In genomic region chr2:202635441-202636296, GRCh38 we compare ENCODE assay signal across 8 cellular contexts. TPM values are rescaled to one million over a fixed set of nuclear protein-coding genes. Genes with fewer than 3 reads are reported as not detected.
DNase-seq lines count a peak whose midpoint lies in the region; ATAC-seq and TF ChIP-seq lines count a peak whose summit lies in the region.

No MANE protein-coding gene starts in this region.

- WGBS in liver, result under 1% methylated on average over 90 of the region's 90 CpGs

- no peaks in the 10 kb centered on the region for H3K9me3 ChIP-seq in liver (ENCODE audit: control insufficient read depth in 4 of 4, low read length in 3 of 4)

- H3K27me3 Mint-ChIP-seq in CD14-positive monocyte (ENCODE audit: low read depth in 3 of 3), result no peaks in the 10 kb centered on the region
- no peaks in the 10 kb centered on the region for H3K27me3 Mint-ChIP-seq in dendritic cell treated with granulocyte-macrophage colony-stimulating factor and Interleukin-4, amounts not matched to agents 40 ng/mL and 50 ng/mL, for 4 days

- peak overlapping the region; percentile 72 to 90 for H3K27ac ChIP-seq in liver (ENCODE audit: low read depth in 1 of 2, low read length in 2 of 2)

- peaks cover 0 to 4% of the 10 kb centered on the region in 2 donors for H3K36me3 Mint-ChIP-seq in CD14-positive monocyte
- peaks cover 6% of the 10 kb centered on the region for H3K36me3 Mint-ChIP-seq in dendritic cell treated with granulocyte-macrophage colony-stimulating factor and Interleukin-4, amounts not matched to agents 40 ng/mL and 50 ng/mL, for 4 days (ENCODE audit: low read depth)

- H3K4me3 Mint-ChIP-seq in CD14-positive monocyte, result peak overlapping the region; percentile 87 to 94
- peak overlapping the region; percentile 92 for H3K4me3 Mint-ChIP-seq in dendritic cell treated with granulocyte-macrophage colony-stimulating factor and Interleukin-4, amounts not matched to agents 40 ng/mL and 50 ng/mL, for 4 days

- peak overlapping the region; percentile 76 to 88 (median 84) for H3K27ac Mint-ChIP-seq in CD14-positive monocyte
- H3K27ac Mint-ChIP-seq in dendritic cell treated with granulocyte-macrophage colony-stimulating factor and Interleukin-4, amounts not matched to agents 40 ng/mL and 50 ng/mL, for 4 days, result peak overlapping the region; percentile 94

- DNase-seq in CD14-positive monocyte (ENCODE audit: low spot score) (peak; percentile 62), NCI-H524 (lab: John Stamatoyannopoulos, UW) (peak; percentile 55 to 75)
- DNase-seq in activated CD4-positive, alpha-beta T cell treated with anti-CD3 and anti-CD28 coated beads, Interleukin-2, amount 50 U/mL, for 24 hours (ENCODE audit: low read depth in 1 of 2, low spot score in 1 of 2), result peak; percentile 70 to 72
- DNase-seq in stimulated activated CD4-positive, alpha-beta T cell treated with anti-CD3 and anti-CD28 coated beads, Interleukin-4, amount 100 ng/mL, for 48 hours (ENCODE audit: low read depth in 2 of 2), result peak; percentile 80 to 83

- TF ChIP-seq RAD21 in liver (IDR thresholded peaks at IDR 0.05), result peak in 1 of 2 donors; percentile 61

- H3K4me1 ChIP-seq in liver (ENCODE audit: control insufficient read depth in 4 of 4, insufficient read depth in 4 of 4, low read length in 3 of 4), result peaks cover 2 to 14% (median 6%) of the 10 kb centered on the region in 4 donors

- H3K27me3 ChIP-seq in liver (ENCODE audit: control insufficient read depth in 4 of 4, insufficient read depth in 4 of 4, low read length in 3 of 4), result no peaks in the 10 kb centered on the region

- no peaks in the 10 kb centered on the region for H3K9me3 Mint-ChIP-seq in CD14-positive monocyte
- no peaks in the 10 kb centered on the region for H3K9me3 Mint-ChIP-seq in dendritic cell treated with granulocyte-macrophage colony-stimulating factor and Interleukin-4, amounts not matched to agents 40 ng/mL and 50 ng/mL, for 4 days

- intact Hi-C loops in CD14-positive monocyte (cut with micrococcal nuclease), result no loop called here
- intact Hi-C loops in dendritic cell treated with granulocyte-macrophage colony-stimulating factor and Interleukin-4, amounts not matched to agents 40 ng/mL and 50 ng/mL, for 4 days (cut with micrococcal nuclease), result no loop called here

- ATAC-seq in GM19324 (IDR thresholded peaks at IDR 0.05; ENCODE audit: low FRiP score, unreplicated experiment), result peak; percentile 62
- peak; percentile 46 for ATAC-seq in HG03442 (IDR thresholded peaks at IDR 0.05; ENCODE audit: unreplicated experiment)

- TF ChIP-seq CTCF in CD14-positive monocyte (IDR thresholded peaks at IDR 0.05), result no peak
- no peak for TF ChIP-seq CTCF in liver (IDR thresholded peaks at IDR 0.05; ENCODE audit: low read depth, low read length, missing input control)

- H3K4me1 Mint-ChIP-seq in CD14-positive monocyte, result peaks cover 32% of the 10 kb centered on the region
- peaks cover 29% of the 10 kb centered on the region for H3K4me1 Mint-ChIP-seq in dendritic cell treated with granulocyte-macrophage colony-stimulating factor and Interleukin-4, amounts not matched to agents 40 ng/mL and 50 ng/mL, for 4 days (ENCODE audit: low read depth)

- H3K36me3 ChIP-seq in liver (ENCODE audit: control insufficient read depth in 4 of 4, insufficient read depth in 3 of 4, low read depth in 1 of 4, low read length in 3 of 4), result no peaks in the 10 kb centered on the region

- peak overlapping the region; percentile 17 to 28 for H3K9ac ChIP-seq in liver (ENCODE audit: low read depth in 1 of 2, low read length in 2 of 2)

- H3K4me3 ChIP-seq in liver (ENCODE audit: low read depth in 1 of 3, low read length in 3 of 3), result peak overlapping the region in 2 of 3 donors; percentile 84 to 96

TF ChIP-seq in liver, 16 proteins besides CTCF, POLR2A, EP300 and RAD21:
- peak; percentile 51 for TF ChIP-seq YY1 (IDR thresholded peaks at IDR 0.05)
- no peak for TF ChIP-seq MAX (IDR thresholded peaks at IDR 0.05)
- TF ChIP-seq NR2F2 (IDR thresholded peaks at IDR 0.05), result no peak
- TF ChIP-seq JUND (IDR thresholded peaks at IDR 0.05), result peak in 1 of 2 donors; percentile 18
- peak in 1 of 2 donors; percentile 17 for TF ChIP-seq GABPA (IDR thresholded peaks at IDR 0.05 in 1 of 2, conservative IDR thresholded peaks at IDR 0.05 in 1 of 2)
- no peak for TF ChIP-seq EGR1 (IDR thresholded peaks at IDR 0.05; ENCODE audit: low read depth in 2 of 2)
- peak; percentile 38 for TF ChIP-seq SP1 (IDR thresholded peaks at IDR 0.05)
- peak; percentile 39 to 40 for TF ChIP-seq HNF4A (conservative IDR thresholded peaks at IDR 0.05)
- TF ChIP-seq RXRA (IDR thresholded peaks at IDR 0.05), result peak in 1 of 2 donors; percentile 37
- TF ChIP-seq, protein P1, sequence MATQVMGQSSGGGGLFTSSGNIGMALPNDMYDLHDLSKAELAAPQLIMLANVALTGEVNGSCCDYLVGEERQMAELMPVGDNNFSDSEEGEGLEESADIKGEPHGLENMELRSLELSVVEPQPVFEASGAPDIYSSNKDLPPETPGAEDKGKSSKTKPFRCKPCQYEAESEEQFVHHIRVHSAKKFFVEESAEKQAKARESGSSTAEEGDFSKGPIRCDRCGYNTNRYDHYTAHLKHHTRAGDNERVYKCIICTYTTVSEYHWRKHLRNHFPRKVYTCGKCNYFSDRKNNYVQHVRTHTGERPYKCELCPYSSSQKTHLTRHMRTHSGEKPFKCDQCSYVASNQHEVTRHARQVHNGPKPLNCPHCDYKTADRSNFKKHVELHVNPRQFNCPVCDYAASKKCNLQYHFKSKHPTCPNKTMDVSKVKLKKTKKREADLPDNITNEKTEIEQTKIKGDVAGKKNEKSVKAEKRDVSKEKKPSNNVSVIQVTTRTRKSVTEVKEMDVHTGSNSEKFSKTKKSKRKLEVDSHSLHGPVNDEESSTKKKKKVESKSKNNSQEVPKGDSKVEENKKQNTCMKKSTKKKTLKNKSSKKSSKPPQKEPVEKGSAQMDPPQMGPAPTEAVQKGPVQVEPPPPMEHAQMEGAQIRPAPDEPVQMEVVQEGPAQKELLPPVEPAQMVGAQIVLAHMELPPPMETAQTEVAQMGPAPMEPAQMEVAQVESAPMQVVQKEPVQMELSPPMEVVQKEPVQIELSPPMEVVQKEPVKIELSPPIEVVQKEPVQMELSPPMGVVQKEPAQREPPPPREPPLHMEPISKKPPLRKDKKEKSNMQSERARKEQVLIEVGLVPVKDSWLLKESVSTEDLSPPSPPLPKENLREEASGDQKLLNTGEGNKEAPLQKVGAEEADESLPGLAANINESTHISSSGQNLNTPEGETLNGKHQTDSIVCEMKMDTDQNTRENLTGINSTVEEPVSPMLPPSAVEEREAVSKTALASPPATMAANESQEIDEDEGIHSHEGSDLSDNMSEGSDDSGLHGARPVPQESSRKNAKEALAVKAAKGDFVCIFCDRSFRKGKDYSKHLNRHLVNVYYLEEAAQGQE (IDR thresholded peaks at IDR 0.05), result peak; percentile 49
TF ChIP-seq in liver: peak in this region for 7.

RNA-seq across cellular contexts. Expression of gene FAM117B, which starts 0.9 kb away (rescaled TPM):
- 1 to 10 TPM; 4.6 TPM for polyA plus RNA-seq in CD14-positive monocyte
- total RNA-seq in liver, result 1 to 10 TPM; 2.9 to 3.4 TPM
- polyA plus RNA-seq in liver, result 1 to 10 TPM in 1 of 2 donors, under 1 TPM in 1; 0.65 to 1.8 TPM

Comparison
In these comparisons a context has a peak if more than half of its experiments do, and no peak if none do; other contexts are left out.
1. Peak in every context shown above with its lines: DNase-seq, ATAC-seq, H3K4me3 ChIP-seq and H3K27ac ChIP-seq.